ENCODE assay signal across 19 cellular contexts in the genomic region with DNA sequence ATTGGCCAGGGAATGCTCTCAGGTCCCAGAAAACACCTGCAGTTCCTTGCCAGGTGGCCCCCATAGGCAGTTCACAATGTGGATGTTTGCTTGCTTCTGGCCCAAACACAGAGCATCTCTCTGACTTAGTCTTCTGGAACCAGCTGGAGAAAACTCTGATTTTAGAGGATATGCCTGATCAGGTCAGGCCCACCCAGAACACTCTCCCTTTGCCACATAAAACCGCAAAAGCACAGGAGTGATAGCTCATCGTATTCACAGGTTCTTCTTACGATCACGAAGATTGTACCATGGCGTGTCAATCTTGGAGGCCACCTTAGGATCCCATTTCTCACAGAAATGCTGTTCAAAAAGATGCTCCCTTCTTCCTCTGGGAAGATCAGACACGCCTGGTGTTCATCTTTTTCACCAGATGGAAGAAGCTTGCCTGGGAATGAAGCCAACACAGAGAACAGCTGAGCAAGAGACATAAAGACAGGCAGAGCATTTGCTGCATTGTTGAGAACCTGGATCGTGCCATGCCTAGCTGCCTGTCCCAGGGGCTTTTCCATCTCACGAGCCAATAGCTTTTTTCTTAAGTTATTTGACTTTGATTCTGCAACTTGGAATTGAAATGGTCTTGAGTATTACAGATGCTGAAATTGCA. TPM values are rescaled to one million over a fixed set of nuclear protein-coding genes. Genes with fewer than 3 reads are reported as not detected.
DNase-seq lines count a peak whose midpoint lies in the region; TF ChIP-seq lines count a peak whose summit lies in the region.
"Had no signal": no experiment of that assay in that cellular context is flagged by ENCODE, and none has a peak within 500 bp of the region (broad histone marks: within the 10 kb centered on the region; RNA-seq: fewer than 3 reads in every experiment).

No MANE protein-coding gene starts in this region.

- H3K4me1 ChIP-seq in neural progenitor cell (peaks cover 18% of the 10 kb centered on the region), trophoblast cell (ENCODE audit: control insufficient read depth in 1 of 2, insufficient read depth in 2 of 2, low read length in 2 of 2) (no peaks in the 10 kb centered on the region)
- H3K4me1 ChIP-seq: ascending aorta, prostate gland had no signal

- no peak overlapping the region for H4K8ac ChIP-seq in trophoblast cell (ENCODE audit: low read depth, low read length)

- no peak overlapping the region for H3K23ac ChIP-seq in trophoblast cell (ENCODE audit: low read length)

- no peak overlapping the region for H3K4me3 ChIP-seq in neural progenitor cell
- no peak overlapping the region for H3K4me3 ChIP-seq in trophoblast cell (ENCODE audit: low read depth, low read length)
- H3K4me3 ChIP-seq: ascending aorta, GM12878, prostate gland had no signal

- H2AFZ ChIP-seq in neural progenitor cell (replicated peaks) (no peak overlapping the region), trophoblast cell (ENCODE audit: insufficient read depth, low read length, poor library complexity) (no peak overlapping the region)

- H3K27me3 ChIP-seq in neural progenitor cell: no peaks in the 10 kb centered on the region
- H3K27me3 ChIP-seq in trophoblast cell (ENCODE audit: insufficient read depth, low read length): no peaks in the 10 kb centered on the region
- H3K27me3 ChIP-seq: ascending aorta had no signal

- H3K4me3 Mint-ChIP-seq in neural progenitor cell: no peak overlapping the region
- H3K4me3 Mint-ChIP-seq: naive B cell; stimulated activated naive CD8-positive, alpha-beta T cell treated with anti-CD3 and anti-CD28 coated beads, Interleukin-15, amount 100 ng/mL, for 72 hours had no signal

- H3K27ac ChIP-seq in neural progenitor cell (no peak overlapping the region), trophoblast cell (ENCODE audit: low read depth, low read length) (no peak overlapping the region)
- H3K27ac ChIP-seq: ascending aorta, C4-2B, HL-60, prostate gland had no signal

- H4K12ac ChIP-seq in trophoblast cell (ENCODE audit: low read depth, low read length): no peak overlapping the region

- no peaks in the 10 kb centered on the region for H3K9me3 Mint-ChIP-seq in neural progenitor cell
- H3K9me3 Mint-ChIP-seq: naive B cell; stimulated activated naive CD8-positive, alpha-beta T cell treated with anti-CD3 and anti-CD28 coated beads, Interleukin-15, amount 100 ng/mL, for 72 hours had no signal

- no peaks in the 10 kb centered on the region for H3K36me3 Mint-ChIP-seq in neural progenitor cell
- H3K36me3 Mint-ChIP-seq: naive B cell had no signal

- DNase-seq in GM04504 (ENCODE audit: low read depth) (peak; percentile 42), NCI-H446 treated with DMSO at 0.1 percent for 48 hours (lab: John Stamatoyannopoulos, UW) (peak; percentile 93), cerebellum (ENCODE audit: low spot score) (peak; percentile 34), neural progenitor cell (ENCODE audit: low spot score) (no peak), trophoblast cell (no peak), NOMO-1 treated with dmso at 0.1 percent for 144 hours (lab: John Stamatoyannopoulos, UW; ENCODE audit: unreplicated experiment) (no peak)
- no peak for DNase-seq in activated CD4-positive, CD25-positive, alpha-beta regulatory T cell treated with anti-CD3 and anti-CD28 coated beads, Interleukin-2, amount 50 U/mL, for 72 hours
- DNase-seq: activated effector memory CD4-positive, alpha-beta T cell treated with Interleukin-2 at 50 U/mL for 16 hours; dermis blood vessel endothelial cell; Karpas-422; left ventricle myocardium superior; naive B cell; NCI-H187; stimulated activated naive CD8-positive, alpha-beta T cell treated with anti-CD3 and anti-CD28 coated beads, Interleukin-15, amount 100 ng/mL, for 72 hours had no signal

- no peak for TF ChIP-seq CTCF in neural progenitor cell (IDR thresholded peaks at IDR 0.05)

- peak overlapping the region; percentile 50 for H3K27ac Mint-ChIP-seq in neural progenitor cell
- H3K27ac Mint-ChIP-seq: naive B cell; stimulated activated naive CD8-positive, alpha-beta T cell treated with anti-CD3 and anti-CD28 coated beads, Interleukin-15, amount 100 ng/mL, for 72 hours had no signal

- no peak overlapping the region for H4K91ac ChIP-seq in trophoblast cell (ENCODE audit: low read depth, low read length)

- no peak overlapping the region for H2BK120ac ChIP-seq in trophoblast cell (ENCODE audit: insufficient read depth, low read length, poor library complexity)

- H3K9me3 ChIP-seq in neural progenitor cell (ENCODE audit: low read depth) (no peaks in the 10 kb centered on the region), trophoblast cell (ENCODE audit: insufficient read depth, low read depth, low read length) (peaks cover 3% of the 10 kb centered on the region)
- H3K9me3 ChIP-seq: ascending aorta, prostate gland had no signal

- H3K9ac ChIP-seq in neural progenitor cell (no peak overlapping the region), trophoblast cell (ENCODE audit: low read length) (no peak overlapping the region)

- H3K36me3 ChIP-seq in neural progenitor cell (no peaks in the 10 kb centered on the region), trophoblast cell (ENCODE audit: control insufficient read depth in 1 of 2, insufficient read depth in 2 of 2, low read length in 2 of 2) (no peaks in the 10 kb centered on the region)
- H3K36me3 ChIP-seq: ascending aorta, prostate gland had no signal

- H3K4me2 ChIP-seq in neural progenitor cell (no peak overlapping the region), trophoblast cell (ENCODE audit: low read length) (no peak overlapping the region)

- H3K18ac ChIP-seq in trophoblast cell (ENCODE audit: low read length): no peak overlapping the region

- WGBS in trophoblast cell (ENCODE audit: extremely low coverage, insufficient coverage, insufficient read length): no CpG with 5 or more reads among the region's 8 CpGs

- no peaks in the 10 kb centered on the region for H3K79me1 ChIP-seq in trophoblast cell (ENCODE audit: low read length)

- no peaks in the 10 kb centered on the region for H4K20me1 ChIP-seq in neural progenitor cell (ENCODE audit: low read depth)

- peaks cover 7% of the 10 kb centered on the region for H3K27me3 Mint-ChIP-seq in neural progenitor cell (ENCODE audit: insufficient read depth, low read depth)
- H3K27me3 Mint-ChIP-seq: stimulated activated naive CD8-positive, alpha-beta T cell treated with anti-CD3 and anti-CD28 coated beads, Interleukin-15, amount 100 ng/mL, for 72 hours had no signal

- no peak overlapping the region for H2AK5ac ChIP-seq in trophoblast cell (ENCODE audit: low read length)

- no peak overlapping the region for H2BK12ac ChIP-seq in trophoblast cell (ENCODE audit: low read length)

- H3K4ac ChIP-seq in trophoblast cell (ENCODE audit: low read depth, low read length): no peak overlapping the region

- H3F3A ChIP-seq in neural progenitor cell (ENCODE audit: low read depth): no peaks in the 10 kb centered on the region

- H3K79me2 ChIP-seq in neural progenitor cell (ENCODE audit: low read depth) (no peaks in the 10 kb centered on the region), trophoblast cell (ENCODE audit: control insufficient read depth, insufficient read depth, low read length, poor library complexity) (no peaks in the 10 kb centered on the region)

- H3K4me1 Mint-ChIP-seq in neural progenitor cell: peaks cover 35% of the 10 kb centered on the region
- H3K4me1 Mint-ChIP-seq: naive B cell had no signal

- no peak overlapping the region for H3K14ac ChIP-seq in trophoblast cell (ENCODE audit: low read length)

- no peak overlapping the region for H2BK5ac ChIP-seq in trophoblast cell (ENCODE audit: low read depth, low read length, poor library complexity)

RNA-seq across cellular contexts. Expression of a gene that starts 11.6 kb away (rescaled TPM):
- total RNA-seq in cerebellum: 0.82 TPM
- 1.3 and 1.5 TPM in 2 replicates for total RNA-seq in neural progenitor cell (ENCODE audit: low replicate concordance)
- 0.22 TPM in 2 replicates for polyA plus RNA-seq in trophoblast cell (2013)
- total RNA-seq: dermis blood vessel endothelial cell had no signal

RNA-seq across cellular contexts. Expression of a gene that starts 23.6 kb away (rescaled TPM):
- total RNA-seq in cerebellum (36.7 TPM), neural progenitor cell (ENCODE audit: low replicate concordance) (55.6 and 64.2 TPM in 2 replicates)
- 78.0 and 80.3 TPM in 2 replicates for polyA plus RNA-seq in trophoblast cell (2013)

Comparison
In these comparisons a context has a peak if more than half of its experiments do, and no peak if none do; other contexts are left out.
1. DNase-seq: peak in GM04504 (single experiment), NCI-H446 treated with DMSO at 0.1 percent for 48 hours (single experiment) and cerebellum (single experiment); none in neural progenitor cell (single experiment), trophoblast cell (0 of 2), NOMO-1 treated with dmso at 0.1 percent for 144 hours (single experiment) and activated CD4-positive, CD25-positive, alpha-beta regulatory T cell treated with anti-CD3 and anti-CD28 coated beads, Interleukin-2, amount 50 U/mL, for 72 hours (single experiment).